Comparison of ENCODE assay signal across 8 cellular contexts in the genomic region with DNA sequence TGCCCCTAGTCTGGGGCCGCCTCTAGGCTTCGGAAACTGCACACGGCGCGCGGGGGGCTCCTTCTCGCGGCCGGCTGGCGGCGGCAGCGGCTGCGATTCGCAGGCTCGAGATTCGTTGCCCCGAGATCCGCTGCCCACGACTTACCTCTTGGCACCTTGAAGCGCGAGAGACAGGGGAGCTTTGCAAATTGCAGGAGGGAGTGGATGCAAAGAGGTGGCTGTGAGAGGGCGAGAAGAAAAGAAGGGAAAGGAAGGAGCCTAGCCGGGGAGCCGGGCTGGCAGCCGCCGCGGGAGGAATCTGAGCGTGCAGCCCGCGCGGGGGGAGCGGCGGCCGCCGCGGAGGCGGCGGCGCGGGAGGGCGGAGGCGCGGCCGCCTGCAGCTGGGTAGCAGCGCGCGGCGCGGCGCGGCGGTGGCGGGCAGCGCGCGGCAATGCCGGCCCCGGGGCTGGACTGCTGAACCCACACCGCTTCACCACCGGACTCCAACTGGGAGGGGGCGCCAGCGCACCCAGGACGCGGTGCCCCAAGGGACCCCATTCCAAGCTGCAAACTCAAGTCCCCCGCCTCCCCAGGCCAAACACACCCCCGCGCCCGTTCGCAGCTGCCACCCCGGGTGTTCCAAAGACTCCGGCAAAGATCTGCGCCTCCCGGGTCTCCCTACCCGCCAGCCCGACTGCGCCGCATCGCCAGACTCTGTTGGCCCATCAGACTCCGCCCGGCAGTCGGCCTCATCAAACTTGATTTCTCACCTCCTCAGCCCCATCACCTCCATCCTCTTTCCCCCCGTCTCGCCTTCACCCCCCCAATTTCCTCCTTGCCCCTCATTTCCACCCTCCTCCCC. TPM values are rescaled to one million over a fixed set of nuclear protein-coding genes. Genes with fewer than 3 reads are reported as not detected.
DNase-seq lines count a peak whose midpoint lies in the region; ATAC-seq lines count a peak whose summit lies in the region.

No MANE protein-coding gene starts in this region.

- ATAC-seq in left ventricle myocardium superior (peak; percentile 81), GM19328 (IDR thresholded peaks at IDR 0.05; ENCODE audit: unreplicated experiment) (no peak)

- H3K4me1 Mint-ChIP-seq in CD4-positive, alpha-beta memory T cell = peaks cover 26 to 58% (median 38%) of the 10 kb centered on the region in 4 donors

- H3K36me3 ChIP-seq in CD4-positive, alpha-beta memory T cell (ENCODE audit: insufficient read depth, low read length) = no peaks in the 10 kb centered on the region
- H3K36me3 ChIP-seq in HUES48 (ENCODE audit: control insufficient read depth, insufficient read depth, low read length) = no peaks in the 10 kb centered on the region

- peak overlapping the region; percentile 66 to 86 for H3K4me3 ChIP-seq in CD4-positive, alpha-beta memory T cell (ENCODE audit: low read length in 2 of 2)
- H3K4me3 ChIP-seq in HUES48 (ENCODE audit: low read depth, low read length) = peak overlapping the region; percentile 70

- peak; percentile 51 to 67 (median 61) for DNase-seq in CD4-positive, alpha-beta memory T cell
- peak; percentile 35 to 64 for DNase-seq in SW 1271 (lab: John Stamatoyannopoulos, UW)
- DNase-seq in amniotic stem cell (lab: John Stamatoyannopoulos, UW) = peak; percentile 42
- DNase-seq in left ventricle myocardium superior = peak; percentile 72
- DNase-seq in pons (ENCODE audit: low spot score) = peak; percentile 57
- no peak for DNase-seq in SIG-M5 treated with dmso at 0.1 percent for 504 hours (lab: John Stamatoyannopoulos, UW; ENCODE audit: unreplicated experiment)

- H3K36me3 Mint-ChIP-seq in CD4-positive, alpha-beta memory T cell = peaks cover 0 to 28% of the 10 kb centered on the region in 2 donors

- H3K9ac ChIP-seq in HUES48 (ENCODE audit: low read depth, low read length) = no peak overlapping the region

- no peaks in the 10 kb centered on the region for H3K9me3 ChIP-seq in CD4-positive, alpha-beta memory T cell (ENCODE audit: control insufficient read depth in 1 of 2, low read length in 2 of 2)
- no peaks in the 10 kb centered on the region for H3K9me3 ChIP-seq in HUES48 (ENCODE audit: control insufficient read depth, insufficient read depth, low read length)

- intact Hi-C loops in CD4-positive, alpha-beta memory T cell (cut with micrococcal nuclease) = loop anchor here (1.0 to 5.0 kb wide), 7 partner anchors 15 to 590 kb away; a partner anchor contains a TSS
- intact Hi-C loops in left ventricle myocardium superior (cut with micrococcal nuclease) = loop anchor here (10.0 kb wide), 1 partner anchor 293 kb away; no protein-coding TSS in a partner anchor

- H3K27me3 ChIP-seq in CD4-positive, alpha-beta memory T cell (ENCODE audit: insufficient read depth, low read length) = no peaks in the 10 kb centered on the region
- peaks cover 96% of the 10 kb centered on the region for H3K27me3 ChIP-seq in HUES48 (ENCODE audit: control insufficient read depth, insufficient read depth, low read length)

- H3K27ac Mint-ChIP-seq in CD4-positive, alpha-beta memory T cell = peak overlapping the region; percentile 92 to 98 (median 96)

- POLR2A ChIA-PET in CD4-positive, alpha-beta memory T cell (lab: Charles Lee; ENCODE audit: partially characterized antibody) = interaction anchor here (0.5 to 4.1 kb wide), 28 partner anchors 9 to 766 kb away, joined by 3 to 50 read pairs (median 4); a partner anchor contains a TSS

- H3K9me3 Mint-ChIP-seq in CD4-positive, alpha-beta memory T cell = peaks cover 0 to 1% (median 0%) of the 10 kb centered on the region in 8 donors

- H3K4me3 Mint-ChIP-seq in CD4-positive, alpha-beta memory T cell = peak overlapping the region; percentile 96 to 99 (median 98)

- peak overlapping the region; percentile 72 for H3K27ac ChIP-seq in CD4-positive, alpha-beta memory T cell (ENCODE audit: low read depth, low read length)
- H3K27ac ChIP-seq in HUES48 (ENCODE audit: low read depth, low read length) = no peak overlapping the region

- peaks cover 3 to 5% of the 10 kb centered on the region in 2 donors for H3K27me3 Mint-ChIP-seq in CD4-positive, alpha-beta memory T cell

- H3K4me1 ChIP-seq in CD4-positive, alpha-beta memory T cell (ENCODE audit: insufficient read depth, low read length) = peaks cover 35% of the 10 kb centered on the region
- H3K4me1 ChIP-seq in HUES48 (ENCODE audit: control insufficient read depth, insufficient read depth, low read length) = peaks cover 19% of the 10 kb centered on the region

- CTCF ChIA-PET in CD4-positive, alpha-beta memory T cell (lab: Charles Lee; ENCODE audit: partially characterized antibody) = interaction anchor here (0.6 to 4.0 kb wide), 11 partner anchors 43 to 946 kb away, joined by 3 to 50 read pairs (median 4); a partner anchor contains a TSS

RNA-seq across cellular contexts. Expression of a gene that starts 44.2 kb away (rescaled TPM):
- 10 to 100 TPM; 11.8 to 12.6 TPM for total RNA-seq in CD4-positive, alpha-beta memory T cell
- polyA plus RNA-seq in CD4-positive, alpha-beta memory T cell = 10 to 100 TPM; 12.6 to 13.6 TPM
- 2.8 TPM for total RNA-seq in left ventricle myocardium superior
